ENCODE assay signal across 1 cellular context in genomic region chr10:78959217-78959616, GRCh38.
A peak's percentile ranks its signal among the peaks of the same experiment; 100 is the strongest.
TF ChIP-seq lines count a peak whose summit lies in the region.

No MANE protein-coding gene starts in this region.

TF ChIP-seq in K562, 482 proteins besides CTCF, POLR2A, EP300 and RAD21 (continued from another document):
- TF ChIP-seq JUND (IDR thresholded peaks at IDR 0.05; ENCODE audit: borderline replicate concordance, low read depth, low read length) (peak; percentile 12; the same call in 1 of the 2 replicates), JUND (tag; IDR thresholded peaks at IDR 0.05; ENCODE audit: borderline replicate concordance, low read depth, low read length) (no peak), SMARCA5 (IDR thresholded peaks at IDR 0.05) (peak; percentile 63; the same call in 1 of the 2 replicates), TEAD4 (IDR thresholded peaks at IDR 0.05; ENCODE audit: low read length) (peak; percentile 65), TEAD4 (CRISPR knock-in tag; IDR thresholded peaks at IDR 0.05; ENCODE audit: borderline replicate concordance) (no peak), RCOR1 (IDR thresholded peaks at IDR 0.05; ENCODE audit: borderline replicate concordance in 1 of 2, low read depth in 2 of 2, low read length in 2 of 2) (peak; percentile 35 to 94; a peak in 3 of 4 replicates), SMARCA4 (IDR thresholded peaks at IDR 0.05) (peak; percentile 70; the same call in 1 of the 2 replicates), NR3C1 (CRISPR knock-in tag; IDR thresholded peaks at IDR 0.05) (no peak), MTA3 (IDR thresholded peaks at IDR 0.05; ENCODE audit: borderline replicate concordance) (peak; percentile 51; the same call in 1 of the 2 replicates), SOX6 (IDR thresholded peaks at IDR 0.05) (0 out of 2 replicates have a peak, but pooled peaks have one; percentile 52), FOXM1 (IDR thresholded peaks at IDR 0.05; ENCODE audit: low read depth) (peak; percentile 37; the same call in 1 of the 2 replicates), FOXM1 (CRISPR knock-in tag; IDR thresholded peaks at IDR 0.05; ENCODE audit: low read depth) (no peak), CBFA2T3 (IDR thresholded peaks at IDR 0.05) (peak; percentile 78), HDAC2 (IDR thresholded peaks at IDR 0.05) (peak; percentile 45; the same call in 1 of the 2 replicates), ZNF583 (CRISPR knock-in tag; IDR thresholded peaks at IDR 0.05) (no peak), MYC (IDR thresholded peaks at IDR 0.05; ENCODE audit: low read depth, low read length) (0 out of 2 replicates have a peak, but pooled peaks have one; percentile 21), MYC (CRISPR knock-in tag; IDR thresholded peaks at IDR 0.05; ENCODE audit: borderline replicate concordance, low read depth) (no peak), ZNF766 (CRISPR knock-in tag; conservative IDR thresholded peaks at IDR 0.05) (no peak), ARID1B (IDR thresholded peaks at IDR 0.05) (peak; percentile 88), TARDBP (IDR thresholded peaks at IDR 0.05) (no peak), RBM25 (IDR thresholded peaks at IDR 0.05; ENCODE audit: low read depth, low read length, severe bottlenecking) (peak; percentile 61), ATF7 (IDR thresholded peaks at IDR 0.05) (peak; percentile 50), MTA2 (IDR thresholded peaks at IDR 0.05; ENCODE audit: low read depth) (peak; percentile 61), TRIM24 (IDR thresholded peaks at IDR 0.05) (0 out of 4 replicates have a peak, but pooled peaks of 1 of the 2 experiments have one; percentile 20), GATA2 (CRISPR knock-in tag; IDR thresholded peaks at IDR 0.05) (peak; percentile 83), STAT5A (IDR thresholded peaks at IDR 0.05; ENCODE audit: borderline replicate concordance, low read length) (peak; percentile 33; the same call in 1 of the 2 replicates), TAL1 (IDR thresholded peaks at IDR 0.05) (peak; percentile 76), TCF7 (IDR thresholded peaks at IDR 0.05; ENCODE audit: borderline replicate concordance) (no peak), TCF3 (CRISPR knock-in tag; IDR thresholded peaks at IDR 0.05) (peak; percentile 83), FOSL1 (tag; conservative IDR thresholded peaks at IDR 0.05) (no peak), ZNF133 (CRISPR knock-in tag; IDR thresholded peaks at IDR 0.05) (no peak), EGR1 (conservative IDR thresholded peaks at IDR 0.05) (0 out of 2 replicates have a peak, but pooled peaks have one; percentile 24), SIX5 (IDR thresholded peaks at IDR 0.05; ENCODE audit: borderline replicate concordance in 1 of 2, insufficient read depth in 1 of 2, low read depth in 1 of 2, low read length in 2 of 2) (0 out of 4 replicates have a peak, but pooled peaks of 1 of the 2 experiments have one; percentile 4), PKNOX1 (IDR thresholded peaks at IDR 0.05) (peak; percentile 77), MCM7 (IDR thresholded peaks at IDR 0.05) (no peak), PYGO2 (tag; IDR thresholded peaks at IDR 0.05) (no peak), CEBPG (CRISPR knock-in tag; IDR thresholded peaks at IDR 0.05) (no peak), CEBPG (tag; conservative IDR thresholded peaks at IDR 0.05 in 1 of 2, IDR thresholded peaks at IDR 0.05 in 1 of 2) (0 out of 4 replicates have a peak, but pooled peaks of 1 of the 2 experiments have one; percentile 15), KDM1A (IDR thresholded peaks at IDR 0.05) (peak; percentile 81 to 89), NBN (IDR thresholded peaks at IDR 0.05; ENCODE audit: low read depth) (peak; percentile 26; the same call in 1 of the 2 replicates), CBFA2T2 (conservative IDR thresholded peaks at IDR 0.05) (peak; percentile 58), NFIX (CRISPR knock-in tag; IDR thresholded peaks at IDR 0.05; ENCODE audit: low read depth) (0 out of 2 replicates have a peak, but pooled peaks have one; percentile 20), NFIC (IDR thresholded peaks at IDR 0.05) (peak; percentile 95), MEIS2 (IDR thresholded peaks at IDR 0.05; ENCODE audit: partially characterized antibody) (peak; percentile 95), SMARCE1 (IDR thresholded peaks at IDR 0.05) (peak; percentile 43; the same call in 1 of the 2 replicates), CXXC5 (CRISPR knock-in tag; IDR thresholded peaks at IDR 0.05) (peak; percentile 56)
- TF ChIP-seq, protein P1, sequence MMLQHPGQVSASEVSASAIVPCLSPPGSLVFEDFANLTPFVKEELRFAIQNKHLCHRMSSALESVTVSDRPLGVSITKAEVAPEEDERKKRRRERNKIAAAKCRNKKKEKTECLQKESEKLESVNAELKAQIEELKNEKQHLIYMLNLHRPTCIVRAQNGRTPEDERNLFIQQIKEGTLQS (IDR thresholded peaks at IDR 0.05), result peak; percentile 47; the same call in 1 of the 2 replicates
- TF ChIP-seq, protein P1 (CRISPR knock-in tag; conservative IDR thresholded peaks at IDR 0.05), result no peak
